ENCODE assay signal across 17 cellular contexts in the genomic region with DNA sequence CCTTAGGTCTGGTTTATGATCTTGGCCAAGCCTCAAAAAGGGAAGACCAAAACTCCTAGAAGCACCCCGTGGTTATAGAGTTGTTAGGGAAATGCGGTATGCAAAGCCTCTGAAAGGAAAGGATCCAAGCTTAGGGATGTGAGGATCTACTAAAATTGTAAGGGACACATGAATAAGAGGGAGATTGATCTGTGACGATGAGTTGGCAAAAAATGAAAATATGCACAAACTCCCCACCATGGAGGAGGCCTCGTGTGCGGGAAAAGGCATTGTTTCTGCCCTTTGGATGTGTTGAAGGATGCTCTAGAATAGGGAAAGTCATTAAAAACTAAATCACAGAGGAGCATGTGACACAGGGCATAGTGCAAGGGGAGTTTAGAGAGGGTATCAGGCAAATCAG.
"Had no signal": no experiment of that assay in that cellular context is flagged by ENCODE, and none has a peak within 500 bp of the region (broad histone marks: within the 10 kb centered on the region; RNA-seq: fewer than 3 reads in every experiment).

No MANE protein-coding gene starts in this region.

- H3K27me3 ChIP-seq: hepatocyte, neutrophil had no signal

- H3K36me3 Mint-ChIP-seq: naive thymus-derived CD8-positive, alpha-beta T cell had no signal

- H3K36me3 ChIP-seq: neutrophil had no signal

- H3K27ac ChIP-seq: coronary artery, hepatocyte, neutrophil, psoas muscle had no signal

- H3K4me1 ChIP-seq: psoas muscle had no signal

- FAIRE-seq: kidney had no signal

- H3K79me2 ChIP-seq: hepatocyte had no signal

- ATAC-seq: left colon; left ventricle myocardium superior; naive thymus-derived CD8-positive, alpha-beta T cell; psoas muscle; sciatic nerve had no signal

- H2AFZ ChIP-seq: hepatocyte had no signal

- H3K9me3 ChIP-seq: neutrophil, psoas muscle had no signal

- H3K4me3 ChIP-seq: coronary artery, hepatocyte, psoas muscle had no signal

- DNase-seq: effector CD4-positive, alpha-beta T cell; foreskin melanocyte; head of caudate nucleus; kidney; left colon; left ventricle myocardium superior; naive thymus-derived CD8-positive, alpha-beta T cell; psoas muscle; retina; stimulated activated CD4-positive, alpha-beta T cell treated with anti-CD3 and anti-CD28 coated beads, Interleukin-2, amount 100 ng/mL, for 24 hours; stimulated activated CD4-positive, alpha-beta T cell treated with anti-CD3 and anti-CD28 coated beads, Interleukin-4, amount 100 ng/mL, for 4 hours; stimulated activated naive CD4-positive, alpha-beta T cell; trophoblast cell had no signal

- H3K9me3 Mint-ChIP-seq: naive thymus-derived CD8-positive, alpha-beta T cell had no signal

- H3K4me2 ChIP-seq: hepatocyte had no signal
